Comparison of ENCODE assay signal across 8 cellular contexts in genomic region chr5:140926903-140927573, GRCh38. TPM values are rescaled to one million over a fixed set of nuclear protein-coding genes. Genes with fewer than 3 reads are reported as not detected.
A peak's percentile ranks its signal among the peaks of the same experiment; 100 is the strongest.
DNase-seq lines count a peak whose midpoint lies in the region; ATAC-seq and TF ChIP-seq lines count a peak whose summit lies in the region.

No MANE protein-coding gene starts in this region.

- TF ChIP-seq CTCF in choroid plexus epithelial cell (conservative IDR thresholded peaks at IDR 0.05; ENCODE audit: low read depth, low read length) (no peak), upper lobe of right lung (IDR thresholded peaks at IDR 0.05) (no peak)

- no peak overlapping the region for H3K27ac Mint-ChIP-seq in activated naive CD4-positive, alpha-beta T cell treated with anti-CD3 and anti-CD28 coated beads for 36 hours

- peaks cover 8% of the 10 kb centered on the region for H3K4me1 Mint-ChIP-seq in activated naive CD4-positive, alpha-beta T cell treated with anti-CD3 and anti-CD28 coated beads for 36 hours (ENCODE audit: low read depth)

- H3K27ac ChIP-seq in upper lobe of right lung = no peak overlapping the region

- H3K4me3 ChIP-seq in choroid plexus epithelial cell (ENCODE audit: low read depth, low read length) (peak overlapping the region; percentile 32), upper lobe of right lung (peak overlapping the region; percentile 60)

- no peaks in the 10 kb centered on the region for H3K9me3 ChIP-seq in upper lobe of right lung

- H3K9me3 Mint-ChIP-seq in activated naive CD4-positive, alpha-beta T cell treated with anti-CD3 and anti-CD28 coated beads for 36 hours = no peaks in the 10 kb centered on the region

- no peak for DNase-seq in activated naive CD4-positive, alpha-beta T cell treated with anti-CD3 and anti-CD28 coated beads for 36 hours
- no peak for DNase-seq in activated naive CD4-positive, alpha-beta T cell treated with Interleukin-2 at 50 U/mL for 16 hours
- DNase-seq in choroid plexus epithelial cell (ENCODE audit: low read depth) = peak; percentile 3
- DNase-seq in lung microvascular endothelial cell (ENCODE audit: low read depth in 2 of 2) = peak; percentile 11 to 17
- DNase-seq in upper lobe of right lung = peak; percentile 72
- DNase-seq in amniotic stem cell (lab: John Stamatoyannopoulos, UW) = no peak
- no peak for DNase-seq in activated CD4-positive, alpha-beta T cell treated with anti-CD3 and anti-CD28 coated beads for 1 hour

- intact Hi-C loops in activated naive CD4-positive, alpha-beta T cell treated with anti-CD3 and anti-CD28 coated beads for 36 hours (cut with micrococcal nuclease) = loop anchor here (2.0 kb wide), 1 partner anchor 114 kb away; no protein-coding TSS in a partner anchor
- intact Hi-C loops in upper lobe of right lung (cut with DNase I) = no loop called here

- peak overlapping the region; percentile 38 for H3K4me3 Mint-ChIP-seq in activated naive CD4-positive, alpha-beta T cell treated with anti-CD3 and anti-CD28 coated beads for 36 hours

- H3K4me1 ChIP-seq in upper lobe of right lung = peaks cover 5% of the 10 kb centered on the region

- no peaks in the 10 kb centered on the region for H3K36me3 ChIP-seq in upper lobe of right lung

- H3K36me3 Mint-ChIP-seq in activated naive CD4-positive, alpha-beta T cell treated with anti-CD3 and anti-CD28 coated beads for 36 hours (ENCODE audit: low read depth) = no peaks in the 10 kb centered on the region

- H3K27me3 ChIP-seq in upper lobe of right lung = no peaks in the 10 kb centered on the region

- CTCF ChIA-PET in activated naive CD4-positive, alpha-beta T cell treated with anti-CD3 and anti-CD28 coated beads for 36 hours (lab: Charles Lee) = no interaction called here

- peaks cover 51% of the 10 kb centered on the region for H3K27me3 Mint-ChIP-seq in activated naive CD4-positive, alpha-beta T cell treated with anti-CD3 and anti-CD28 coated beads for 36 hours (ENCODE audit: low read depth)

- ATAC-seq in upper lobe of right lung (peak; percentile 69), HG02938 (IDR thresholded peaks at IDR 0.05; ENCODE audit: unreplicated experiment) (no peak)

RNA-seq across cellular contexts. Expression of gene PCDHAC1, which starts 0.9 kb away (rescaled TPM):
- total RNA-seq in activated naive CD4-positive, alpha-beta T cell treated with anti-CD3 and anti-CD28 coated beads for 36 hours = not detected
- under 0.01 TPM in 2 replicates for total RNA-seq in lung microvascular endothelial cell
- total RNA-seq in upper lobe of right lung = 3.7 TPM

RNA-seq across cellular contexts. Expression of gene PCDHAC2, which starts 39.2 kb away (rescaled TPM):
- not detected for total RNA-seq in activated naive CD4-positive, alpha-beta T cell treated with anti-CD3 and anti-CD28 coated beads for 36 hours
- total RNA-seq in lung microvascular endothelial cell (0.20 and 0.22 TPM in 2 replicates), upper lobe of right lung (10.0 TPM)

RNA-seq across cellular contexts. Expression of gene PCDHA13, which starts 45.1 kb away (rescaled TPM):
- total RNA-seq in activated naive CD4-positive, alpha-beta T cell treated with anti-CD3 and anti-CD28 coated beads for 36 hours = not detected
- under 0.01 TPM in 1 of 2 replicates, not detected in the other for total RNA-seq in lung microvascular endothelial cell
- 2.3 TPM for total RNA-seq in upper lobe of right lung

RNA-seq across cellular contexts. Expression of gene PCDHA12, which starts 51.9 kb away (rescaled TPM):
- not detected for total RNA-seq in activated naive CD4-positive, alpha-beta T cell treated with anti-CD3 and anti-CD28 coated beads for 36 hours
- total RNA-seq in lung microvascular endothelial cell = under 0.01 TPM in 1 of 2 replicates, not detected in the other
- 8.8 TPM for total RNA-seq in upper lobe of right lung

RNA-seq across cellular contexts. Expression of gene PCDHA11, which starts 58.3 kb away (rescaled TPM):
- total RNA-seq in activated naive CD4-positive, alpha-beta T cell treated with anti-CD3 and anti-CD28 coated beads for 36 hours = not detected
- total RNA-seq in lung microvascular endothelial cell (under 0.01 and 0.20 TPM in 2 replicates), upper lobe of right lung (0.38 TPM)

Comparison
In these comparisons a context has a peak if more than half of its experiments do, and no peak if none do; other contexts are left out.
1. DNase-seq: peak in choroid plexus epithelial cell (single experiment), lung microvascular endothelial cell (2 of 2) and upper lobe of right lung (single experiment); none in activated naive CD4-positive, alpha-beta T cell treated with anti-CD3 and anti-CD28 coated beads for 36 hours (single experiment), activated naive CD4-positive, alpha-beta T cell treated with Interleukin-2 at 50 U/mL for 16 hours (single experiment), amniotic stem cell (single experiment) and activated CD4-positive, alpha-beta T cell treated with anti-CD3 and anti-CD28 coated beads for 1 hour (single experiment).